Comparison of ENCODE assay signal across 1 cellular context in the genomic region with DNA sequence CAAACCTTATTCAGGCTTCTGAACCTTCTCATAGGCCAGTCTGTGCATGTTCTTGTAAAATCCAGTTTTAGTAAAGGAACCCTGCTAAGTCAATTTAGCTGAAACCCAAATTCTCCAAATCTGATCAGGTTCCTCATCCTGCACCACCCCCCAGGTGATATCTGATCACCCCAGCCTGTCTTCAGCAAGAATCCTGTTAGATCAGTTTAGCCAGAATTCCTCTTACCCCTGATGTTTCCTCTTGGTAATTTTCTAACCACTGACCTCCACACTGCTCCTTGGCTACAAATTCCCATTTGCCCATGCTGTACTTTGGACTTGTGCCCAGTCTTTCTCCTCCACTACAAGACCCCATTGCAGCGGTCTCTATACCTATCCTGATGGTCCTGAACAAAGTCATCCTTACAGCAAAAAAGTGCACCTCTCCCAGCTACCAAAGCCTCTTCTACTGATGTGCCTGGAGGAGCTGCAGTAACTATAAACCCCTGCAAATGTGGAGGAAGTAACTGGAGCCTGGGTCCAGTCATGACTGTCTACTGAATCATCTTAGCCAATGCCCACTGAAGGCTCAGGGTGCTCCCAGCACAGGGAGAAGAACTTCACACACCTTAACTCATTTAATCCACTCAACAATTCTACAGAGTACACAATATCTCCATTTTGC.
TF ChIP-seq lines count a peak whose summit lies in the region.

No MANE protein-coding gene starts in this region.

TF ChIP-seq in HCT116, 20 proteins besides CTCF, POLR2A, EP300 and RAD21 (continued from another document):
- TF ChIP-seq, protein P1, sequence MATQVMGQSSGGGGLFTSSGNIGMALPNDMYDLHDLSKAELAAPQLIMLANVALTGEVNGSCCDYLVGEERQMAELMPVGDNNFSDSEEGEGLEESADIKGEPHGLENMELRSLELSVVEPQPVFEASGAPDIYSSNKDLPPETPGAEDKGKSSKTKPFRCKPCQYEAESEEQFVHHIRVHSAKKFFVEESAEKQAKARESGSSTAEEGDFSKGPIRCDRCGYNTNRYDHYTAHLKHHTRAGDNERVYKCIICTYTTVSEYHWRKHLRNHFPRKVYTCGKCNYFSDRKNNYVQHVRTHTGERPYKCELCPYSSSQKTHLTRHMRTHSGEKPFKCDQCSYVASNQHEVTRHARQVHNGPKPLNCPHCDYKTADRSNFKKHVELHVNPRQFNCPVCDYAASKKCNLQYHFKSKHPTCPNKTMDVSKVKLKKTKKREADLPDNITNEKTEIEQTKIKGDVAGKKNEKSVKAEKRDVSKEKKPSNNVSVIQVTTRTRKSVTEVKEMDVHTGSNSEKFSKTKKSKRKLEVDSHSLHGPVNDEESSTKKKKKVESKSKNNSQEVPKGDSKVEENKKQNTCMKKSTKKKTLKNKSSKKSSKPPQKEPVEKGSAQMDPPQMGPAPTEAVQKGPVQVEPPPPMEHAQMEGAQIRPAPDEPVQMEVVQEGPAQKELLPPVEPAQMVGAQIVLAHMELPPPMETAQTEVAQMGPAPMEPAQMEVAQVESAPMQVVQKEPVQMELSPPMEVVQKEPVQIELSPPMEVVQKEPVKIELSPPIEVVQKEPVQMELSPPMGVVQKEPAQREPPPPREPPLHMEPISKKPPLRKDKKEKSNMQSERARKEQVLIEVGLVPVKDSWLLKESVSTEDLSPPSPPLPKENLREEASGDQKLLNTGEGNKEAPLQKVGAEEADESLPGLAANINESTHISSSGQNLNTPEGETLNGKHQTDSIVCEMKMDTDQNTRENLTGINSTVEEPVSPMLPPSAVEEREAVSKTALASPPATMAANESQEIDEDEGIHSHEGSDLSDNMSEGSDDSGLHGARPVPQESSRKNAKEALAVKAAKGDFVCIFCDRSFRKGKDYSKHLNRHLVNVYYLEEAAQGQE (IDR thresholded peaks at IDR 0.05; ENCODE audit: low read depth), result no peak
- TF ChIP-seq EZH2phosphoT487 (IDR thresholded peaks at IDR 0.05; ENCODE audit: borderline replicate concordance) (no peak), CBX3 (IDR thresholded peaks at IDR 0.05; ENCODE audit: low read depth) (peak; percentile 47; the same call in 1 of the 2 replicates), EZH2 (IDR thresholded peaks at IDR 0.05) (no peak), SP1 (IDR thresholded peaks at IDR 0.05; ENCODE audit: low read depth) (peak; percentile 57), FOSL1 (IDR thresholded peaks at IDR 0.05; ENCODE audit: low read depth) (peak; percentile 57; the same call in 1 of the 2 replicates), SIN3A (IDR thresholded peaks at IDR 0.05; ENCODE audit: low read depth) (no peak)
- TF ChIP-seq, protein P2, sequence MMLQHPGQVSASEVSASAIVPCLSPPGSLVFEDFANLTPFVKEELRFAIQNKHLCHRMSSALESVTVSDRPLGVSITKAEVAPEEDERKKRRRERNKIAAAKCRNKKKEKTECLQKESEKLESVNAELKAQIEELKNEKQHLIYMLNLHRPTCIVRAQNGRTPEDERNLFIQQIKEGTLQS (IDR thresholded peaks at IDR 0.05), result no peak
